In genomic region chr21:37669249-37669648, GRCh38 we compare ENCODE assay signal across 3 cellular contexts.
TF ChIP-seq lines count a peak whose summit lies in the region.

No MANE protein-coding gene starts in this region.

TF ChIP-seq in HepG2, 621 proteins besides CTCF, POLR2A, EP300 and RAD21:
- TF ChIP-seq RFX1 (IDR thresholded peaks at IDR 0.05) (no peak), MAFF (IDR thresholded peaks at IDR 0.05; ENCODE audit: low read depth, low read length) (peak; percentile 57), PBX3 (CRISPR knock-in tag; IDR thresholded peaks at IDR 0.05; ENCODE audit: borderline replicate concordance) (no peak), ZNF761 (CRISPR knock-in tag; conservative IDR thresholded peaks at IDR 0.05) (no peak), MAFK (conservative IDR thresholded peaks at IDR 0.05 in 1 of 2, IDR thresholded peaks at IDR 0.05 in 1 of 2; ENCODE audit: low read length in 2 of 2) (peak; percentile 37 to 80; a peak in 2 of 4 replicates), ZNF160 (CRISPR knock-in tag; IDR thresholded peaks at IDR 0.05) (no peak)

TF ChIP-seq in IMR-90, 13 proteins besides CTCF, POLR2A, EP300 and RAD21:
- TF ChIP-seq MAFK (IDR thresholded peaks at IDR 0.05; ENCODE audit: low read depth, low read length) = peak; percentile 68; the same call in 1 of the 2 replicates
- no peak for TF ChIP-seq CEBPB (IDR thresholded peaks at IDR 0.05; ENCODE audit: low read depth, low read length)

TF ChIP-seq in H1, 55 proteins besides CTCF, POLR2A, EP300 and RAD21:
- TF ChIP-seq FOSL1 (IDR thresholded peaks at IDR 0.05; ENCODE audit: insufficient read depth, low read depth, low read length) (no peak), MAFK (IDR thresholded peaks at IDR 0.05; ENCODE audit: low read depth, low read length) (0 out of 2 replicates have a peak, but pooled peaks have one; percentile 14)
